Comparison of ENCODE assay signal across 8 cellular contexts in the genomic region with DNA sequence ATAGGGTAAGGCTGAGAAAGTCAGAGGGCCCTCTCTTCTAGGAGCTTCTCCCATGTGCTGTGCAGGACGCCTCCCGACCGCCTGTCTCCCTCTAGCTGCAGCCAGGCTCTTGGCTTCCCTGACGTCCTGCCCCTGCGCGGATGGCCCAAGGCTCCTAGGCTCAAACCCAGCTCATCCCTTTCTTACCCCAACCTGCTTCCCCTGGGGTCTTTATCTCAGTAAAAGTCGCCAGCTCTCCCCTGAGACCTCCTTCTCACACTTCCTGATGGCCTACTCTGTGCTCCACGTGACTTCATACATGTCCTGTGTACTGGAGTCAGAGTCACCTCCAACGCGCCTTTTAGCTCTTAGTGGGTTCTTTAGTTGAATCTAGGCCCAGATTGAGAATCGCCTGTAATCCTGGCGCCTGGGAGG. TPM values are rescaled to one million over a fixed set of nuclear protein-coding genes. Genes with fewer than 3 reads are reported as not detected.
DNase-seq lines count a peak whose midpoint lies in the region; TF ChIP-seq lines count a peak whose summit lies in the region.

No MANE protein-coding gene starts in this region.

- intact Hi-C loops in lower leg skin (cut with DNase I; ENCODE audit: low total_unique reads), result no loop called here

- H3K4me3 ChIP-seq in H7 (ENCODE audit: insufficient read depth, low read depth, low read length), result peak overlapping the region; percentile 86
- no peak overlapping the region for H3K4me3 ChIP-seq in lower leg skin (ENCODE audit: low read depth, poor library complexity, severe bottlenecking)

- H3K27me3 ChIP-seq in H7 (ENCODE audit: control insufficient read depth, insufficient read depth, low read length), result no peaks in the 10 kb centered on the region

- H3K36me3 ChIP-seq in H7 (replicated peaks; ENCODE audit: control insufficient read depth, insufficient read depth, low read length), result peaks cover 2% of the 10 kb centered on the region

- no peak for TF ChIP-seq POLR2A in lower leg skin (IDR thresholded peaks at IDR 0.05)

- no peak for TF ChIP-seq CTCF in lower leg skin (IDR thresholded peaks at IDR 0.05)

- peak; percentile 37 for DNase-seq in DMS114 treated with DMSO at 0.1 percent for 48 hours (lab: John Stamatoyannopoulos, UW; ENCODE audit: unreplicated experiment)
- DNase-seq in H7, result peak; percentile 87
- DNase-seq in NCI-H2107 (lab: John Stamatoyannopoulos, UW), result peak; percentile 20
- peak; percentile 45 for DNase-seq in activated CD4-positive, alpha-beta T cell treated with anti-CD3 and anti-CD28 coated beads for 1 hour
- DNase-seq in dermis blood vessel endothelial cell, result peak; percentile 85
- peak; percentile 73 to 95 for DNase-seq in lower leg skin (ENCODE audit: low spot score in 2 of 2)
- peak; percentile 47 to 55 (median 51) for DNase-seq in stimulated activated CD4-positive, alpha-beta T cell treated with anti-CD3 and anti-CD28 coated beads, TNF-alpha, amount 100 ng/mL, for 4 hours (ENCODE audit: low read depth in 3 of 3)
- no peak for DNase-seq in NCI-H187 treated with DMSO at 0.1 percent for 48 hours (lab: John Stamatoyannopoulos, UW)

- 24 to 25% methylated on average over 12 of the region's 12 CpGs for WGBS in lower leg skin, 2 donors

RNA-seq across cellular contexts. Expression of a gene that starts 1.1 kb away (rescaled TPM):
- total RNA-seq in H7 (2014; rRNA removed; shearing (Covaris generic)), result 14.5 and 16.2 TPM in 2 replicates
- total RNA-seq in dermis blood vessel endothelial cell (8.7 and 9.3 TPM in 2 replicates), lower leg skin (10 to 100 TPM in 3 of 4 donors, 1 to 10 TPM in 1; 9.9 to 23.7 (median 19.6) TPM)

RNA-seq across cellular contexts. Expression of a gene that starts 9.4 kb away (rescaled TPM):
- total RNA-seq in H7 (2014; rRNA removed; shearing (Covaris generic)), result 55.2 and 55.3 TPM in 2 replicates
- total RNA-seq in dermis blood vessel endothelial cell, result 18.6 and 21.3 TPM in 2 replicates
- total RNA-seq in lower leg skin, result 10 to 100 TPM; 31.1 to 43.5 (median 41.0) TPM

RNA-seq across cellular contexts. Expression of a gene that starts 22.4 kb away (rescaled TPM):
- 10.2 and 13.8 TPM in 2 replicates for total RNA-seq in H7 (2014; rRNA removed; shearing (Covaris generic))
- total RNA-seq in dermis blood vessel endothelial cell (4.4 and 4.8 TPM in 2 replicates), lower leg skin (10 to 100 TPM in 3 of 4 donors, 1 to 10 TPM in 1; 8.3 to 12.0 (median 10.3) TPM)

RNA-seq across cellular contexts. Expression of a gene that starts 35.7 kb away (rescaled TPM):
- total RNA-seq in H7 (2014; rRNA removed; shearing (Covaris generic)), result 3.0 and 8.5 TPM in 2 replicates
- total RNA-seq in dermis blood vessel endothelial cell, result 10.6 and 10.9 TPM in 2 replicates
- 10 to 100 TPM; 11.9 to 22.5 (median 16.0) TPM for total RNA-seq in lower leg skin

RNA-seq across cellular contexts. Expression of a gene that starts 49.7 kb away (rescaled TPM):
- total RNA-seq in H7 (2014; rRNA removed; shearing (Covaris generic)), result 2.8 and 8.5 TPM in 2 replicates
- total RNA-seq in dermis blood vessel endothelial cell (8.1 and 11.9 TPM in 2 replicates), lower leg skin (10 to 100 TPM in 2 of 4 donors, 1 to 10 TPM in 2; 9.5 to 19.2 (median 10.4) TPM)
